In the genomic region with DNA sequence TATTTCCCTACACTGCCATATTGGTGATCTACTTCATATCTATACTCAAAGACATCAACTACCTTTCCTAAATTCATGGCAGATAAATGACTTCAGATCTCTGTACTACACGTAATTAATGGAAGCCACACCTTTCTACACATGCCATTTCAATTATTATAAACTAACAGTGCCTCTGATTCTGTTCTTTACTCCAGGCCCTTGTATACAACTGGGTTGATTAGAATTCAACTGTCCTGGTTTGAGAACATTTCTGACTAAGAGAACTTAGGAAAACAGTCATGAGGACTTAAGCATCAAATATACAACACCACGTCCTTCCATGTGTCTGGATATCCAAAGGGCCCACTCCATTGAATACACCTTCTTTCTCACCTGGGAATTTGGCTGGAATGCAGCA, we compare ENCODE assay signal across 1 cellular context.
TF ChIP-seq lines count a peak whose summit lies in the region.

No MANE protein-coding gene starts in this region.

TF ChIP-seq in IMR-90, 13 proteins besides CTCF, POLR2A, EP300 and RAD21:
- TF ChIP-seq RFX5 (IDR thresholded peaks at IDR 0.05; ENCODE audit: low read depth, low read length) = no peak
- TF ChIP-seq, protein P1, sequence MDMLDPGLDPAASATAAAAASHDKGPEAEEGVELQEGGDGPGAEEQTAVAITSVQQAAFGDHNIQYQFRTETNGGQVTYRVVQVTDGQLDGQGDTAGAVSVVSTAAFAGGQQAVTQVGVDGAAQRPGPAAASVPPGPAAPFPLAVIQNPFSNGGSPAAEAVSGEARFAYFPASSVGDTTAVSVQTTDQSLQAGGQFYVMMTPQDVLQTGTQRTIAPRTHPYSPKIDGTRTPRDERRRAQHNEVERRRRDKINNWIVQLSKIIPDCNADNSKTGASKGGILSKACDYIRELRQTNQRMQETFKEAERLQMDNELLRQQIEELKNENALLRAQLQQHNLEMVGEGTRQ (IDR thresholded peaks at IDR 0.05; ENCODE audit: low read depth, low read length) = no peak
- TF ChIP-seq CHD1 (IDR thresholded peaks at IDR 0.05; ENCODE audit: low read depth, low read length) = no peak
- TF ChIP-seq MAFK (IDR thresholded peaks at IDR 0.05; ENCODE audit: low read depth, low read length) = no peak
- TF ChIP-seq RCOR1 (IDR thresholded peaks at IDR 0.05; ENCODE audit: insufficient replicate concordance, low read length) = no peak
- no peak for TF ChIP-seq NFE2L2 (IDR thresholded peaks at IDR 0.05; ENCODE audit: low read depth, low read length)
- TF ChIP-seq FOS (IDR thresholded peaks at IDR 0.05; ENCODE audit: low read depth, low read length) = no peak
- no peak for TF ChIP-seq MXI1 (IDR thresholded peaks at IDR 0.05; ENCODE audit: borderline replicate concordance, low read depth, low read length)
- no peak for TF ChIP-seq CEBPB (IDR thresholded peaks at IDR 0.05; ENCODE audit: low read depth, low read length)
- no peak for TF ChIP-seq SMC3 (IDR thresholded peaks at IDR 0.05; ENCODE audit: low read depth, low read length)
- TF ChIP-seq ELK1 (IDR thresholded peaks at IDR 0.05; ENCODE audit: borderline replicate concordance, low read depth, low read length) = no peak
- no peak for TF ChIP-seq BHLHE40 (IDR thresholded peaks at IDR 0.05; ENCODE audit: low read depth, low read length)
- no peak for TF ChIP-seq MAZ (IDR thresholded peaks at IDR 0.05; ENCODE audit: borderline replicate concordance, low read depth, low read length)
TF ChIP-seq in IMR-90: peak in this region for 0.
